ENCODE assay signal across 16 cellular contexts in the genomic region with DNA sequence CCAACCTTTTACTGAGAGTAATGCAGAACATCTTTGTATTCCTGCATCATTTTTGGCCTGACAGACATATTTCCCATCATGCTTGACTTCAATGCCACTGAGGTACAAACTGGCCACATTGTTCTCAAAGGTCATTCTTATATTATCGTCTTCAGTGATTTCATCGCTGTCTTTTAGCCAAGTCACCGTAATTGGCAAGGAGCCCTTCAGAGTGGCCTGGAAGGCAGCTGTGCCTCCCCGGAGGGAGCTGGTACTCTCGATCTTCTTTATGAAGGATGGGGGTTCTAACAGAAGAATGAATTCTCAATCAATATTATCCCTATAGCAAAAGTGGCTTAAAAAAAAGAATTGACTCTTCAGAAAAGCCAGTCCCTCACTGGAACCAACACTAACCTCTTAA.
"Had no signal": no experiment of that assay in that cellular context is flagged by ENCODE, and none has a peak within 500 bp of the region (broad histone marks: within the 10 kb centered on the region; RNA-seq: fewer than 3 reads in every experiment).

No MANE protein-coding gene starts in this region.

- H3K27ac ChIP-seq: parathyroid adenoma, prostate gland, sigmoid colon, suprapubic skin, thyroid gland had no signal

- H3K4me3 Mint-ChIP-seq: mesothelial cell of epicardium, naive B cell, nephron, type B pancreatic cell had no signal

- H3K4me1 Mint-ChIP-seq: mesothelial cell of epicardium, naive B cell, nephron had no signal

- H3K4me1 ChIP-seq: parathyroid adenoma, sigmoid colon, suprapubic skin, thyroid gland had no signal

- H3K4me3 ChIP-seq: prostate gland, sigmoid colon, smooth muscle cell, suprapubic skin, thyroid gland had no signal

- H3K27me3 Mint-ChIP-seq: naive B cell had no signal

- H3K9me3 ChIP-seq: prostate gland, suprapubic skin, thyroid gland had no signal

- H3K27ac Mint-ChIP-seq: mesothelial cell of epicardium, naive B cell, nephron, type B pancreatic cell had no signal

- ATAC-seq: esophagus mucosa; left colon; stimulated activated naive CD8-positive, alpha-beta T cell treated with anti-CD3 and anti-CD28 coated beads, Interleukin-15, Interleukin-2, amounts not matched to agents 100 U/mL and 50 U/mL, for 24 hours had no signal

- DNase-seq: effector memory CD4-positive, alpha-beta T cell; left colon; naive B cell; retina; sigmoid colon; stimulated activated CD4-positive, alpha-beta T cell treated with anti-CD3 and anti-CD28 coated beads, Interleukin-2, amount 100 ng/mL, for 48 hours; stimulated activated naive CD8-positive, alpha-beta T cell treated with anti-CD3 and anti-CD28 coated beads, Interleukin-15, Interleukin-2, amounts not matched to agents 100 U/mL and 50 U/mL, for 24 hours; thyroid gland had no signal

- H3K27me3 ChIP-seq: sigmoid colon, suprapubic skin, thyroid gland had no signal

- H3K36me3 ChIP-seq: prostate gland, sigmoid colon, suprapubic skin, thyroid gland had no signal

- H3K9me3 Mint-ChIP-seq: nephron, type B pancreatic cell had no signal

- H3K36me3 Mint-ChIP-seq: mesothelial cell of epicardium, type B pancreatic cell had no signal
